17 cellular contexts compared by ENCODE assay signal in genomic region chr3:71551286-71551919, GRCh38. TPM values are rescaled to one million over a fixed set of nuclear protein-coding genes. Genes with fewer than 3 reads are reported as not detected.
DNase-seq lines count a peak whose midpoint lies in the region; ATAC-seq and TF ChIP-seq lines count a peak whose summit lies in the region.
"Had no signal": no experiment of that assay in that cellular context is flagged by ENCODE, and none has a peak within 500 bp of the region (broad histone marks: within the 10 kb centered on the region; RNA-seq: fewer than 3 reads in every experiment).

No MANE protein-coding gene starts in this region.

- peak; percentile 68 for DNase-seq in GF-D8 (lab: John Stamatoyannopoulos, UW)
- peak; percentile 65 for DNase-seq in NCI-H226
- DNase-seq in cardiac fibroblast (ENCODE audit: low read depth in 2 of 2), result peak; percentile 20 to 83
- DNase-seq in osteoblast (ENCODE audit: insufficient read length, low spot score, missing footprints), result no peak
- no peak for DNase-seq in ovary
- no peak for DNase-seq in HEK293T (ENCODE audit: extremely low spot score)
- no peak for DNase-seq in SHP77 (lab: John Stamatoyannopoulos, UW)
- DNase-seq: activated CD8-positive, alpha-beta T cell treated with anti-CD3 and anti-CD28 coated beads for 36 hours; activated gamma-delta T cell; CD4-positive, alpha-beta memory T cell; central memory CD4-positive, alpha-beta T cell; NCI-H345; retina; RPMI8226; stomach; T1000 had no signal

- POLR2A ChIA-PET in HEK293T (lab: Yijun Ruan, JAX), result no interaction called here

- H2AFZ ChIP-seq in osteoblast (ENCODE audit: low read length), result no peak overlapping the region

- WGBS in ovary, 3 donors, result 57 to 76% (median 66%) methylated on average over 3 of the region's 3 CpGs

- peak overlapping the region; percentile 52 for H3K4me2 ChIP-seq in osteoblast (ENCODE audit: insufficient read depth, low read length)

- no peak for ATAC-seq in HG03354 (IDR thresholded peaks at IDR 0.05; ENCODE audit: poor library complexity, severe bottlenecking, unreplicated experiment)
- ATAC-seq: activated CD8-positive, alpha-beta T cell treated with anti-CD3 and anti-CD28 coated beads for 36 hours had no signal

- no peak for TF ChIP-seq CTCF in cardiac fibroblast (IDR thresholded peaks at IDR 0.05; ENCODE audit: low read depth, low read length)
- no peak for TF ChIP-seq CTCF in osteoblast (IDR thresholded peaks at IDR 0.05; ENCODE audit: extremely low read depth, low read depth, low read length)
- no peak for TF ChIP-seq CTCF in ovary (IDR thresholded peaks at IDR 0.05)

- CTCF ChIA-PET in HEK293T (lab: Yijun Ruan, JAX), result no interaction called here

- no peaks in the 10 kb centered on the region for H4K20me1 ChIP-seq in osteoblast (ENCODE audit: insufficient read depth, low read length)

- H3K27ac ChIP-seq in osteoblast (ENCODE audit: low read depth, low read length) (peak overlapping the region; percentile 84), ovary (no peak overlapping the region)
- H3K27ac ChIP-seq: stomach had no signal

- intact Hi-C loops in ovary (cut with DNase I), result no loop called here

- H3K79me2 ChIP-seq in osteoblast (ENCODE audit: insufficient read depth, low read length), result peaks cover 68% of the 10 kb centered on the region

- TF ChIP-seq POLR2A in ovary (IDR thresholded peaks at IDR 0.05), result no peak

- H3K9me3 ChIP-seq in osteoblast (ENCODE audit: low read depth, low read length) (no peaks in the 10 kb centered on the region), ovary (no peaks in the 10 kb centered on the region)
- H3K9me3 ChIP-seq: stomach had no signal

- no peak for TF ChIP-seq EP300 in ovary (IDR thresholded peaks at IDR 0.05)

- H3K4me1 ChIP-seq in osteoblast (ENCODE audit: insufficient read depth, low read length), result peaks cover 33% of the 10 kb centered on the region
- H3K4me1 ChIP-seq in ovary (ENCODE audit: insufficient read depth), result no peaks in the 10 kb centered on the region

- H3K36me3 ChIP-seq in osteoblast (ENCODE audit: insufficient read depth, low read length) (no peaks in the 10 kb centered on the region), ovary (no peaks in the 10 kb centered on the region)
- H3K36me3 ChIP-seq: stomach had no signal

- H3K4me3 ChIP-seq in cardiac fibroblast (replicated peaks in 1 of 2; ENCODE audit: low read depth in 2 of 2, low read length in 2 of 2), result no peak overlapping the region
- H3K4me3 ChIP-seq in osteoblast (ENCODE audit: insufficient read depth, low read length), result no peak overlapping the region
- no peak overlapping the region for H3K4me3 ChIP-seq in ovary
- H3K4me3 ChIP-seq: stomach had no signal

- no peaks in the 10 kb centered on the region for H3K27me3 ChIP-seq in osteoblast (ENCODE audit: insufficient read depth, low read length)
- no peaks in the 10 kb centered on the region for H3K27me3 ChIP-seq in ovary
- H3K27me3 ChIP-seq: stomach had no signal

TF ChIP-seq in HEK293T, 16 proteins besides CTCF, POLR2A, EP300 and RAD21:
- no peak for TF ChIP-seq FOXM1 (IDR thresholded peaks at IDR 0.05; ENCODE audit: borderline replicate concordance)
- TF ChIP-seq SUZ12 (IDR thresholded peaks at IDR 0.05), result no peak
- no peak for TF ChIP-seq ZNF384 (IDR thresholded peaks at IDR 0.05)
- TF ChIP-seq FOXA1 (IDR thresholded peaks at IDR 0.05), result no peak
- no peak for TF ChIP-seq FOXK2 (IDR thresholded peaks at IDR 0.05)
- TF ChIP-seq NFRKB (IDR thresholded peaks at IDR 0.05), result no peak
- TF ChIP-seq HDGF (IDR thresholded peaks at IDR 0.05; ENCODE audit: borderline replicate concordance), result no peak
- no peak for TF ChIP-seq L3MBTL2 (conservative IDR thresholded peaks at IDR 0.05)
- TF ChIP-seq ELF4 (IDR thresholded peaks at IDR 0.05), result no peak
- no peak for TF ChIP-seq ARNT (IDR thresholded peaks at IDR 0.05)
- TF ChIP-seq PKNOX1 (IDR thresholded peaks at IDR 0.05), result no peak
- no peak for TF ChIP-seq LEF1 (IDR thresholded peaks at IDR 0.05; ENCODE audit: borderline replicate concordance)
- no peak for TF ChIP-seq SP1 (IDR thresholded peaks at IDR 0.05)
- no peak for TF ChIP-seq CTBP1 (IDR thresholded peaks at IDR 0.05; ENCODE audit: borderline replicate concordance)
- TF ChIP-seq BHLHE40 (IDR thresholded peaks at IDR 0.05; ENCODE audit: borderline replicate concordance), result no peak
- TF ChIP-seq TARDBP (IDR thresholded peaks at IDR 0.05), result no peak

RNA-seq across cellular contexts. Expression of gene FOXP1, which starts 32.1 kb away (rescaled TPM):
- total RNA-seq in osteoblast (195 and 228 TPM in 2 replicates), ovary (100 to 1,000 TPM in 6 of 7 donors, 10 to 100 TPM in 1; 89.4 to 126 (median 119) TPM)
- polyA plus RNA-seq in ovary, result 10 to 100 TPM; 31.7 to 42.6 TPM

Comparison
In these comparisons a context has a peak if more than half of its experiments do, and no peak if none do; other contexts are left out.
1. DNase-seq: peak in GF-D8 (single experiment), NCI-H226 (single experiment) and cardiac fibroblast (2 of 2); none in osteoblast (single experiment), ovary (0 of 5), HEK293T (single experiment) and SHP77 (0 of 2).